ENCODE assay signal across 8 cellular contexts in genomic region chr22:30386608-30386959, GRCh38. TPM values are rescaled to one million over a fixed set of nuclear protein-coding genes. Genes with fewer than 3 reads are reported as not detected.
DNase-seq lines count a peak whose midpoint lies in the region; ATAC-seq and TF ChIP-seq lines count a peak whose summit lies in the region.

No MANE protein-coding gene starts in this region.

- WGBS in liver = 33% methylated on average over 10 of the region's 10 CpGs

- no peaks in the 10 kb centered on the region for H3K27me3 ChIP-seq in adipocyte (replicated peaks; ENCODE audit: control insufficient read depth, insufficient read depth, low read length)
- no peaks in the 10 kb centered on the region for H3K27me3 ChIP-seq in liver (ENCODE audit: control insufficient read depth in 4 of 4, insufficient read depth in 4 of 4, low read length in 3 of 4)
- H3K27me3 ChIP-seq in thoracic aorta (replicated peaks; ENCODE audit: insufficient read depth) = no peaks in the 10 kb centered on the region

- H3K27ac ChIP-seq in liver (ENCODE audit: low read depth in 1 of 2, low read length in 2 of 2) = no peak overlapping the region
- H3K27ac ChIP-seq in thoracic aorta = peak overlapping the region; percentile 27 to 34

- CTCF ChIA-PET in activated CD4-positive, alpha-beta T cell treated with anti-CD3 and anti-CD28 coated beads, Interleukin-2, amount 10 ng/mL, durations not matched to agents 7 days and 5 days (lab: Charles Lee) = interaction anchor here (0.6 to 8.3 kb wide), 9 partner anchors 11 to 711 kb away, joined by 3 to 71 read pairs (median 3); partner anchors contain the start of genes CASTOR1 and SEC14L2

- ATAC-seq in thoracic aorta (ENCODE audit: insufficient number of reproducible peaks, low FRiP score, low read depth) = no peak

- peak overlapping the region; percentile 74 for H3K4me3 Mint-ChIP-seq in activated CD4-positive, alpha-beta T cell treated with anti-CD3 and anti-CD28 coated beads, Interleukin-2, amount 10 ng/mL, durations not matched to agents 7 days and 5 days

- POLR2A ChIA-PET in activated CD4-positive, alpha-beta T cell treated with anti-CD3 and anti-CD28 coated beads, Interleukin-2, amount 10 ng/mL, durations not matched to agents 7 days and 5 days (lab: Charles Lee) = no interaction called here

- H3K9me3 Mint-ChIP-seq in activated CD4-positive, alpha-beta T cell treated with anti-CD3 and anti-CD28 coated beads, Interleukin-2, amount 10 ng/mL, durations not matched to agents 7 days and 5 days = no peaks in the 10 kb centered on the region

- TF ChIP-seq RAD21 in liver (IDR thresholded peaks at IDR 0.05) = no peak

- peak overlapping the region; percentile 92 for H3K9ac ChIP-seq in adipocyte (ENCODE audit: low read length)
- peak overlapping the region in 1 of 2 donors; percentile 66 for H3K9ac ChIP-seq in liver (ENCODE audit: low read depth in 1 of 2, low read length in 2 of 2)

- peak overlapping the region; percentile 73 for H3K27ac Mint-ChIP-seq in activated CD4-positive, alpha-beta T cell treated with anti-CD3 and anti-CD28 coated beads, Interleukin-2, amount 10 ng/mL, durations not matched to agents 7 days and 5 days

- peaks cover 24% of the 10 kb centered on the region for H3K4me1 Mint-ChIP-seq in activated CD4-positive, alpha-beta T cell treated with anti-CD3 and anti-CD28 coated beads, Interleukin-2, amount 10 ng/mL, durations not matched to agents 7 days and 5 days

- H3K36me3 Mint-ChIP-seq in activated CD4-positive, alpha-beta T cell treated with anti-CD3 and anti-CD28 coated beads, Interleukin-2, amount 10 ng/mL, durations not matched to agents 7 days and 5 days (ENCODE audit: low read depth) = no peaks in the 10 kb centered on the region

- peaks cover 5% of the 10 kb centered on the region for H3K9me3 ChIP-seq in adipocyte (ENCODE audit: control insufficient read depth, low read length)
- H3K9me3 ChIP-seq in liver (ENCODE audit: control insufficient read depth in 4 of 4, low read length in 3 of 4) = no peaks in the 10 kb centered on the region
- no peaks in the 10 kb centered on the region for H3K9me3 ChIP-seq in thoracic aorta

- no peaks in the 10 kb centered on the region for H3K27me3 Mint-ChIP-seq in activated CD4-positive, alpha-beta T cell treated with anti-CD3 and anti-CD28 coated beads, Interleukin-2, amount 10 ng/mL, durations not matched to agents 7 days and 5 days

- in situ Hi-C loops in GM13977 (cut with MboI; ENCODE audit: low pct_unique_long_range_greater_than_20kb, low sequenced_read_pairs, unreplicated experiment) = loop anchor here (10.0 to 25.0 kb wide), 2 partner anchors 102 to 274 kb away; partner anchors contain the start of gene CASTOR1

- H3K36me3 ChIP-seq in adipocyte (ENCODE audit: control insufficient read depth, insufficient read depth, low read length, severe bottlenecking) = peaks cover 13% of the 10 kb centered on the region
- peaks cover 0 to 13% (median 1%) of the 10 kb centered on the region in 4 donors for H3K36me3 ChIP-seq in liver (ENCODE audit: control insufficient read depth in 4 of 4, insufficient read depth in 3 of 4, low read depth in 1 of 4, low read length in 3 of 4)
- H3K36me3 ChIP-seq in thoracic aorta = no peaks in the 10 kb centered on the region

- H3K4me1 ChIP-seq in adipocyte (ENCODE audit: control insufficient read depth, insufficient read depth, low read length) = peaks cover 12% of the 10 kb centered on the region
- peaks cover 6 to 19% (median 14%) of the 10 kb centered on the region in 4 donors for H3K4me1 ChIP-seq in liver (ENCODE audit: control insufficient read depth in 4 of 4, insufficient read depth in 4 of 4, low read length in 3 of 4)
- peaks cover 0 to 15% of the 10 kb centered on the region in 2 donors for H3K4me1 ChIP-seq in thoracic aorta (ENCODE audit: control insufficient read depth in 1 of 2, low read depth in 2 of 2)

- TF ChIP-seq CTCF in liver (IDR thresholded peaks at IDR 0.05; ENCODE audit: low read depth, low read length, missing input control) (no peak), thoracic aorta (IDR thresholded peaks at IDR 0.05) (no peak), GM13977 (IDR thresholded peaks at IDR 0.05; ENCODE audit: extremely low read depth, insufficient read depth, missing control alignments) (no peak)

- DNase-seq in activated CD4-positive, alpha-beta T cell treated with anti-CD3 and anti-CD28 coated beads, Interleukin-2, amount 10 ng/mL, durations not matched to agents 7 days and 5 days = no peak
- no peak for DNase-seq in activated CD4-positive, alpha-beta T cell treated with anti-CD3 and anti-CD28 coated beads, Interleukin-2, amount 50 U/mL, for 1 hour
- DNase-seq in adipocyte (ENCODE audit: low read depth) (no peak), thoracic aorta (ENCODE audit: low spot score) (no peak), GM13977 (ENCODE audit: low spot score) (no peak), Kasumi-1 (lab: John Stamatoyannopoulos, UW) (no peak)
- no peak for DNase-seq in NK-92 treated with Interleukin-12 subunit alpha and Interleukin-12 subunit beta, amount 100 ng/mL, for 24 hours (lab: John Stamatoyannopoulos, UW)

- H3K4me3 ChIP-seq in adipocyte (ENCODE audit: low read length) (peak overlapping the region; percentile 83), liver (ENCODE audit: low read depth in 1 of 3, low read length in 3 of 3) (peak overlapping the region; percentile 27 to 86 (median 75)), thoracic aorta (peak overlapping the region; percentile 70)

TF ChIP-seq in liver, 16 proteins besides CTCF, POLR2A, EP300 and RAD21 (continues in another document):
- no peak for TF ChIP-seq EGR1 (IDR thresholded peaks at IDR 0.05; ENCODE audit: low read depth in 2 of 2)
- TF ChIP-seq FOXA1 (IDR thresholded peaks at IDR 0.05) = no peak
- no peak for TF ChIP-seq ZBTB33 (IDR thresholded peaks at IDR 0.05)
- TF ChIP-seq SP1 (IDR thresholded peaks at IDR 0.05) = no peak
- no peak for TF ChIP-seq ATF3 (IDR thresholded peaks at IDR 0.05)

RNA-seq across cellular contexts. Expression of gene RNF215, which starts 0.6 kb away (rescaled TPM):
- total RNA-seq in activated CD4-positive, alpha-beta T cell treated with anti-CD3 and anti-CD28 coated beads, Interleukin-2, amount 10 ng/mL, durations not matched to agents 7 days and 5 days = 1 to 10 TPM; 9.8 to 9.9 TPM
- total RNA-seq in liver (1 to 10 TPM; 7.2 to 7.3 TPM), thoracic aorta (10 to 100 TPM; 11.4 to 11.6 TPM)
- polyA plus RNA-seq in liver = 1 to 10 TPM in 1 of 2 donors, under 1 TPM in 1; 0.71 to 4.4 TPM

RNA-seq across cellular contexts. Expression of gene SEC14L2, which starts 10.2 kb away (rescaled TPM):
- 10 to 100 TPM in 1 of 2 experiments, 1 to 10 TPM in 1; 7.6 to 10.5 TPM for total RNA-seq in activated CD4-positive, alpha-beta T cell treated with anti-CD3 and anti-CD28 coated beads, Interleukin-2, amount 10 ng/mL, durations not matched to agents 7 days and 5 days
- total RNA-seq in liver (100 to 1,000 TPM in 1 of 2 donors, 1 to 10 TPM in 1; 6.5 to 110 TPM), thoracic aorta (10 to 100 TPM in 1 of 2 donors, 1 to 10 TPM in 1; 6.4 to 18.3 TPM)
- 10 to 100 TPM; 27.6 to 71.6 TPM for polyA plus RNA-seq in liver

RNA-seq across cellular contexts. Expression of gene CCDC157, which starts 29.8 kb away (rescaled TPM):
- 1 to 10 TPM; 3.5 to 4.3 TPM for total RNA-seq in activated CD4-positive, alpha-beta T cell treated with anti-CD3 and anti-CD28 coated beads, Interleukin-2, amount 10 ng/mL, durations not matched to agents 7 days and 5 days
- total RNA-seq in liver (1 to 10 TPM; 1.3 to 1.4 TPM), thoracic aorta (1 to 10 TPM in 1 of 2 donors, under 1 TPM in 1; 0.27 to 2.9 TPM)
- polyA plus RNA-seq in liver = under 1 TPM; 0.53 to 0.69 TPM

RNA-seq across cellular contexts. Expression of gene SF3A1, which starts 29.9 kb away (rescaled TPM):
- 100 to 1,000 TPM; 247 to 279 TPM for total RNA-seq in activated CD4-positive, alpha-beta T cell treated with anti-CD3 and anti-CD28 coated beads, Interleukin-2, amount 10 ng/mL, durations not matched to agents 7 days and 5 days
- total RNA-seq in liver (10 to 100 TPM; 19.6 to 41.6 TPM), thoracic aorta (10 to 100 TPM; 56.7 to 77.0 TPM)
- 10 to 100 TPM; 22.7 to 25.0 TPM for polyA plus RNA-seq in liver

RNA-seq across cellular contexts. Expression of gene MTFP1, which starts 39.0 kb away (rescaled TPM):
- 10 to 100 TPM; 34.5 to 40.0 TPM for total RNA-seq in activated CD4-positive, alpha-beta T cell treated with anti-CD3 and anti-CD28 coated beads, Interleukin-2, amount 10 ng/mL, durations not matched to agents 7 days and 5 days
- total RNA-seq in liver = 1 to 10 TPM; 6.8 to 9.5 TPM
- 10 to 100 TPM in 1 of 2 donors, 1 to 10 TPM in 1; 8.2 to 20.2 TPM for polyA plus RNA-seq in liver
- 1 to 10 TPM; 1.9 to 6.4 TPM for total RNA-seq in thoracic aorta

Comparison
In these comparisons a context has a peak if more than half of its experiments do, and no peak if none do; other contexts are left out.
1. H3K27ac ChIP-seq: peak in thoracic aorta (2 of 2); none in liver (0 of 2).
2. Peak in every context shown above with its lines, with median percentiles within 50 percentile points of each other: H3K4me3 ChIP-seq.